ENCODE assay signal across 31 cellular contexts in the genomic region with DNA sequence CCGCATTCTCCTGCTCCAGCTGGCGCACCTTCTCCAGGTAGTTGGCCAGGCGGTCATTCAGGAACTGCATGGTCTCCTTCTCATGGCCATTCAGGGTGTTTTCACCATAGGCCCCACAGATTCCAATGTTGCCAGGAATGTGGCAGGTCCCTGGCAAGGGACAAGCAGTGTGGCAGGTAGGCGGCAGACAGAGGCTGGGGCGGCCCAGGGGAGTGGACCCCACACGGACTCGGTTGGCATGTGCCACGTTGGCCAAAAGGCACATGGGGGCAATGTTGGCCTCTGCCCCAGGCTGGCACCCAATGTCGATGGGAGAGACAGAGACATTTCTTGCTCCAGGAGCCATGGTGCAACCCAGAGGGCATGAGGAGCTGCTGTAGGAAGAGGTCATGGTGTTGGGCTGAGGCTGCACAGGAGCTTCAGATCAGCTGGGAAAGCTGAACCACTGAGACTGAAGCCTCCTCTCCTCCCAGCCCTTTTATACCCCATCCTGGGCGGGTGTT. TPM values are rescaled to one million over a fixed set of nuclear protein-coding genes. Genes with fewer than 3 reads are reported as not detected.
"Had no signal": no experiment of that assay in that cellular context is flagged by ENCODE, and none has a peak within 500 bp of the region (broad histone marks: within the 10 kb centered on the region; RNA-seq: fewer than 3 reads in every experiment).

A gene (minus strand): TSS at position 453 of the 503 bp plus-strand sequence. CDS start 62 bp downstream, at position 391.

- H3K36me3 ChIP-seq: stomach, suprapubic skin, thoracic aorta, thyroid gland, tibial artery, tibial nerve, transverse colon, upper lobe of left lung, upper lobe of right lung, uterus, vagina had no signal

- H3K4me3 ChIP-seq: stomach, suprapubic skin, testis, thoracic aorta, thyroid gland, tibial artery, tibial nerve, transverse colon, upper lobe of left lung, upper lobe of right lung, uterus, vagina had no signal

- H3K9me3 ChIP-seq: stomach, suprapubic skin, testis, thoracic aorta, thyroid gland, tibial artery, tibial nerve, transverse colon, upper lobe of left lung, upper lobe of right lung, uterus, vagina had no signal

- ATAC-seq: stimulated activated effector memory CD8-positive, alpha-beta T cell treated with anti-CD3 and anti-CD28 coated beads, Interleukin-12 subunit alpha, Interleukin-12 subunit beta, amount 100 ng/mL, for 72 hours; stimulated activated memory B cell treated with anti-CD40 and anti-IgM and Interleukin-4, amounts not matched to agents 10 μg/mL and 1 μg/mL and 100 μg/mL, for 72 hours; stimulated activated naive B cell treated with anti-CD40 and anti-IgM and Interleukin-4, amounts not matched to agents 10 μg/mL and 1 μg/mL and 100 μg/mL, for 72 hours; stimulated activated naive CD8-positive, alpha-beta T cell treated with anti-CD3 and anti-CD28 coated beads, Interleukin-15, amount 100 ng/mL, for 72 hours; stimulated activated naive CD8-positive, alpha-beta T cell treated with anti-CD3 and anti-CD28 coated beads, Interleukin-15, Interleukin-2, amounts not matched to agents 100 U/mL and 50 U/mL, for 24 hours; upper lobe of right lung had no signal

- H3K4me1 ChIP-seq: stomach, suprapubic skin, testis, thyroid gland, tibial artery, tibial nerve, transverse colon, upper lobe of left lung, upper lobe of right lung, uterus, vagina had no signal

- DNase-seq: stimulated activated CD4-positive, alpha-beta T cell treated with anti-CD3 and anti-CD28 coated beads, Interleukin-2, amount 100 ng/mL, for 48 hours; stimulated activated CD4-positive, alpha-beta T cell treated with anti-CD3 and anti-CD28 coated beads, Interleukin-4, amount 100 ng/mL, for 1 hour; stimulated activated CD4-positive, alpha-beta T cell treated with anti-CD3 and anti-CD28 coated beads, Interleukin-4, amount 100 ng/mL, for 24 hours; stimulated activated CD4-positive, alpha-beta T cell treated with anti-CD3 and anti-CD28 coated beads, Interleukin-4, amount 100 ng/mL, for 4 hours; stimulated activated CD8-positive, alpha-beta memory T cell treated with anti-CD3 and anti-CD28 coated beads, Interleukin-4, amount 100 ng/mL, for 48 hours; stimulated activated naive B cell treated with anti-CD40 and anti-IgM and Interleukin-4, amounts not matched to agents 10 μg/mL and 1 μg/mL and 100 μg/mL, for 72 hours; stimulated activated naive CD4-positive, alpha-beta T cell; stimulated activated naive CD4-positive, alpha-beta T cell treated with Interleukin-2 at 50 U/mL for 16 hours; stimulated activated naive CD8-positive, alpha-beta T cell treated with anti-CD3 and anti-CD28 coated beads, Interleukin-15, amount 100 ng/mL, for 72 hours; stimulated activated naive CD8-positive, alpha-beta T cell treated with anti-CD3 and anti-CD28 coated beads, Interleukin-15, Interleukin-2, amounts not matched to agents 100 U/mL and 50 U/mL, for 24 hours; stomach; substantia nigra; testis; thyroid gland; tibial artery; transverse colon; trophoblast cell; upper lobe of right lung; uterus had no signal

- H3K27me3 ChIP-seq: testis, thyroid gland, tibial nerve, upper lobe of left lung, upper lobe of right lung, uterus, vagina had no signal

- FAIRE-seq: urothelium cell line had no signal

- H3K27ac ChIP-seq: stomach, suprapubic skin, testis, thoracic aorta, thyroid gland, tibial artery, tibial nerve, transverse colon, upper lobe of left lung, upper lobe of right lung, uterus, vagina had no signal

RNA-seq across cellular contexts. Expression of the gene that starts here (rescaled TPM):
- total RNA-seq: stomach, subcutaneous adipose tissue, temporal lobe, testis, thoracic aorta, thyroid gland, tibial nerve, transverse colon, upper lobe of left lung, upper lobe of right lung, ureter, urinary bladder, uterus, vagina had no signal
- polyA plus RNA-seq: stomach, urinary bladder had no signal
